In genomic region chr3:127572186-127572585, GRCh38 we compare ENCODE assay signal across 1 cellular context.
TF ChIP-seq lines count a peak whose summit lies in the region.

No MANE protein-coding gene starts in this region.

TF ChIP-seq in HepG2, 621 proteins besides CTCF, POLR2A, EP300 and RAD21:
- TF ChIP-seq RBM22 (optimal IDR thresholded peaks at IDR 0.05; ENCODE audit: low read length) (peak; percentile 24), MXI1 (IDR thresholded peaks at IDR 0.05; ENCODE audit: borderline replicate concordance, low read depth, low read length) (no peak)
